ENCODE assay signal across 30 cellular contexts in the genomic region with DNA sequence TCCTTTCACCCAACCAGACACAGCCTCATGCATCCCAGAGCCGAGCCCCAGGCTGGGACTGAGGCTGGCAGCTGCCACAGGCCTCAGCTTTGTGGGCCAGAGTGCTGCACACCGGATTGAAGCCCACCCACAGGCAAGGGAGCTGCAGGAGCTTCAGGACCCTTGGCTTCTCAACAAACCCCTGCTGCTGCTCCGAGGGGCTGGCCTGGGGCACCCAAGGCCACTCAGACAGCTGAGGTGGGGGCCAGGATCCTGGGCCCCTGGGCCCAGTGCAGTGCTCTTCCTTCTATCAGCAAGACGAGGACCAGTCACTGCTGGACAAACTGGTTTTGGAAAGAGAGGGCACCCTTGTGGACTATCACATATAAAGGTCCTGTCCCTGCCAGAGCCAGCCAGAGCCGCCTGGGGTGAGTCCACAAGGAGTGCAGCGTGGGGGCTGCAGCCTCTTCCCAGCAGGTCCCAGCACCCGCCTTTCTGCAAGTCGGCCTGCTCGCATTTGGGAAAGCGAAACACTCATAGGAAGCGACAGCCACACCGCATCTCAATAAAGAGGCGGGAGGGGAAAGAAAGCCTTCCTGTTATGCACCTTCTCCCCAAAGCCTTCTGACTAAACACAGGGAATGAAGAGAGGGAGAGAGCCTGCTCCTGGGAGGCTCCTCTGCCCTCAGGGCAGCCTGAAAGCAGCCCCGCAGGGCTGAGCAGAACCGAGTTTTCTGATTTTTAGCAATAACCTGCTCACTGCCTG. TPM values are rescaled to one million over a fixed set of nuclear protein-coding genes. Genes with fewer than 3 reads are reported as not detected.
A peak's percentile ranks its signal among the peaks of the same experiment; 100 is the strongest.
DNase-seq lines count a peak whose midpoint lies in the region; ATAC-seq lines count a peak whose summit lies in the region.
"Had no signal": no experiment of that assay in that cellular context is flagged by ENCODE, and none has a peak within 500 bp of the region (broad histone marks: within the 10 kb centered on the region; RNA-seq: fewer than 3 reads in every experiment).

No MANE protein-coding gene starts in this region.

- CTCF ChIA-PET in naive thymus-derived CD4-positive, alpha-beta T cell (lab: Charles Lee), result interaction anchor here (0.8 kb wide), 1 partner anchor 974 kb away, joined by 3 read pairs; no protein-coding TSS in a partner anchor

- no peak for ATAC-seq in naive thymus-derived CD4-positive, alpha-beta T cell
- no peak for ATAC-seq in GM19351 (IDR thresholded peaks at IDR 0.05; ENCODE audit: unreplicated experiment)

- H3K9ac ChIP-seq in BLaER1 treated with 17β-estradiol and CSF1 and Interleukin-3, amounts not matched to agents 10 nM and 100 nM, result peak overlapping the region in 1 of 11 experiments; percentile 14; a peak in 2 of 22 replicates
- peak overlapping the region; percentile 36 for H3K9ac ChIP-seq in NT2/D1 (ENCODE audit: insufficient read length, low read depth)

- peaks cover 0 to 5% (median 0%) of the 10 kb centered on the region in 7 donors for H3K4me1 Mint-ChIP-seq in naive thymus-derived CD4-positive, alpha-beta T cell

- H3K4me1 ChIP-seq in BLaER1 treated with 17β-estradiol and CSF1 and Interleukin-3, amounts not matched to agents 10 nM and 100 nM, result peaks cover 23 to 48% (median 43%) of the 10 kb centered on the region in 10 experiments
- H3K4me1 ChIP-seq in NT2/D1 (ENCODE audit: insufficient read depth, insufficient read length), result peaks cover 5% of the 10 kb centered on the region
- no peaks in the 10 kb centered on the region for H3K4me1 ChIP-seq in naive thymus-derived CD4-positive, alpha-beta T cell (ENCODE audit: control insufficient read depth in 2 of 2, insufficient read depth in 2 of 2, low read length in 2 of 2)
- H3K4me1 ChIP-seq: HAP-1, SJSA1 had no signal

- peaks cover 0 to 5% (median 1%) of the 10 kb centered on the region in 11 donors for H3K9me3 Mint-ChIP-seq in naive thymus-derived CD4-positive, alpha-beta T cell
- H3K9me3 Mint-ChIP-seq: CD4-positive, alpha-beta T cell had no signal

- H3K4me3 ChIP-seq in BLaER1 treated with 17β-estradiol and CSF1 and Interleukin-3, amounts not matched to agents 10 nM and 100 nM, result no peak overlapping the region
- no peak overlapping the region for H3K4me3 ChIP-seq in NT2/D1 (ENCODE audit: insufficient read length, low read depth)
- H3K4me3 ChIP-seq in naive thymus-derived CD4-positive, alpha-beta T cell (ENCODE audit: low read length), result no peak overlapping the region
- H3K4me3 ChIP-seq: HAP-1, MG63, PC-9, SJSA1 had no signal

- DNase-seq in NT2/D1 (ENCODE audit: low read depth, low spot score) (no peak), islet precursor cell (peak; percentile 64), posterior vena cava (ENCODE audit: low spot score) (peak; percentile 73), AML-193 (lab: John Stamatoyannopoulos, UW) (no peak), NCI-H2196 treated with DMSO at 0.1 percent for 48 hours (lab: John Stamatoyannopoulos, UW; ENCODE audit: unreplicated experiment) (no peak)
- no peak for DNase-seq in naive thymus-derived CD4-positive, alpha-beta T cell
- DNase-seq: 8988T; ACHN; CD4-positive, alpha-beta T cell; HFFc6; IMR-90; KG1; MG63; NCI-H1105 treated with DMSO at 0.1 percent for 48 hours; NCI-H146; NCI-H1930; NCI-H2107; NCI-H446 treated with DMSO at 0.1 percent for 48 hours; NCI-H526; NCI-H82; NK-92 treated with Interleukin-12 subunit alpha and Interleukin-12 subunit beta, amount 100 ng/mL, for 24 hours; PC-9; Right ventricle myocardium superior had no signal

- H3K27ac Mint-ChIP-seq in naive thymus-derived CD4-positive, alpha-beta T cell, result no peak overlapping the region
- H3K27ac Mint-ChIP-seq: CD4-positive, alpha-beta T cell; HFFc6 had no signal

- no peak overlapping the region for H3K4me3 Mint-ChIP-seq in naive thymus-derived CD4-positive, alpha-beta T cell
- H3K4me3 Mint-ChIP-seq: CD4-positive, alpha-beta T cell; HFFc6 had no signal

- peaks cover 0 to 5% (median 0%) of the 10 kb centered on the region in 11 experiments; a peak in 2 of 22 replicates for H4K20me1 ChIP-seq in BLaER1 treated with 17β-estradiol and CSF1 and Interleukin-3, amounts not matched to agents 10 nM and 100 nM

- intact Hi-C loops in posterior vena cava (cut with DNase I), result no loop called here
- intact Hi-C loops in naive thymus-derived CD4-positive, alpha-beta T cell (cut with micrococcal nuclease), result no loop called here

- H3K27me3 Mint-ChIP-seq in naive thymus-derived CD4-positive, alpha-beta T cell, result peaks cover 8 to 66% (median 53%) of the 10 kb centered on the region in 5 donors

- peak overlapping the region in 10 of 11 experiments; percentile 13 to 77 (median 66); a peak in 19 of 22 replicates for H3K4me2 ChIP-seq in BLaER1 treated with 17β-estradiol and CSF1 and Interleukin-3, amounts not matched to agents 10 nM and 100 nM
- H3K4me2 ChIP-seq: PC-9 had no signal

- H3K36me3 Mint-ChIP-seq in naive thymus-derived CD4-positive, alpha-beta T cell, result peaks cover 0 to 11% (median 0%) of the 10 kb centered on the region in 5 donors

- no peaks in the 10 kb centered on the region for H3K36me3 ChIP-seq in BLaER1 treated with 17β-estradiol and CSF1 and Interleukin-3, amounts not matched to agents 10 nM and 100 nM
- no peaks in the 10 kb centered on the region for H3K36me3 ChIP-seq in NT2/D1 (ENCODE audit: insufficient read depth, insufficient read length, low read length)
- H3K36me3 ChIP-seq in naive thymus-derived CD4-positive, alpha-beta T cell (ENCODE audit: control insufficient read depth in 2 of 3, insufficient read depth in 3 of 3, low read length in 3 of 3), result no peaks in the 10 kb centered on the region
- H3K36me3 ChIP-seq: HAP-1, MG63, SJSA1 had no signal

- peaks cover 5 to 23% (median 15%) of the 10 kb centered on the region in 11 experiments; a peak in 19 of 22 replicates for H3K27me3 ChIP-seq in BLaER1 treated with 17β-estradiol and CSF1 and Interleukin-3, amounts not matched to agents 10 nM and 100 nM
- no peaks in the 10 kb centered on the region for H3K27me3 ChIP-seq in NT2/D1 (ENCODE audit: insufficient read depth, insufficient read length)
- no peaks in the 10 kb centered on the region for H3K27me3 ChIP-seq in naive thymus-derived CD4-positive, alpha-beta T cell (ENCODE audit: control insufficient read depth in 2 of 2, insufficient read depth in 2 of 2, low read length in 2 of 2)
- H3K27me3 ChIP-seq: MG63, SJSA1 had no signal

- POLR2A ChIA-PET in naive thymus-derived CD4-positive, alpha-beta T cell (lab: Charles Lee), result no interaction called here

- H3K9me3 ChIP-seq in BLaER1 treated with 17β-estradiol and CSF1 and Interleukin-3, amounts not matched to agents 10 nM and 100 nM (replicated peaks in 1 of 11), result no peaks in the 10 kb centered on the region
- no peaks in the 10 kb centered on the region for H3K9me3 ChIP-seq in NT2/D1 (ENCODE audit: insufficient read depth, low read length)
- no peaks in the 10 kb centered on the region for H3K9me3 ChIP-seq in naive thymus-derived CD4-positive, alpha-beta T cell (ENCODE audit: control insufficient read depth in 2 of 3, low read length in 3 of 3)
- H3K9me3 ChIP-seq: HAP-1, MG63 had no signal

- H3K27ac ChIP-seq in BLaER1 treated with 17β-estradiol and CSF1 and Interleukin-3, amounts not matched to agents 10 nM and 100 nM, result no peak overlapping the region
- H3K27ac ChIP-seq in naive thymus-derived CD4-positive, alpha-beta T cell (ENCODE audit: low read depth, low read length), result no peak overlapping the region
- H3K27ac ChIP-seq: PC-9, SJSA1 had no signal

RNA-seq across cellular contexts. Expression of gene TCERG1L, which starts 9.5 kb away (rescaled TPM):
- total RNA-seq in posterior vena cava, result not detected
- total RNA-seq in naive thymus-derived CD4-positive, alpha-beta T cell, result under 1 TPM in 3 of 5 experiments, not detected in 2; 0.11 to 0.42 (median 0.39) TPM
- polyA plus RNA-seq in naive thymus-derived CD4-positive, alpha-beta T cell, result not detected
- total RNA-seq: G401, IMR-90, PC-9, Right ventricle myocardium superior, RPMI7951, SJSA1 had no signal
- polyA plus RNA-seq: BJ, IMR-90 had no signal

Comparison
In these comparisons a context has a peak if more than half of its experiments do, and no peak if none do; other contexts are left out.
1. DNase-seq: peak in islet precursor cell (single experiment) and posterior vena cava (single experiment); none in NT2/D1 (single experiment), AML-193 (0 of 2), naive thymus-derived CD4-positive, alpha-beta T cell (0 of 9) and NCI-H2196 treated with DMSO at 0.1 percent for 48 hours (single experiment).